In genomic region chr13:36347826-36348225, GRCh38 we compare ENCODE assay signal across 1 cellular context.
TF ChIP-seq lines count a peak whose summit lies in the region.

No MANE protein-coding gene starts in this region.

TF ChIP-seq in K562, 482 proteins besides CTCF, POLR2A, EP300 and RAD21 (continued from another document):
- TF ChIP-seq, protein P1, sequence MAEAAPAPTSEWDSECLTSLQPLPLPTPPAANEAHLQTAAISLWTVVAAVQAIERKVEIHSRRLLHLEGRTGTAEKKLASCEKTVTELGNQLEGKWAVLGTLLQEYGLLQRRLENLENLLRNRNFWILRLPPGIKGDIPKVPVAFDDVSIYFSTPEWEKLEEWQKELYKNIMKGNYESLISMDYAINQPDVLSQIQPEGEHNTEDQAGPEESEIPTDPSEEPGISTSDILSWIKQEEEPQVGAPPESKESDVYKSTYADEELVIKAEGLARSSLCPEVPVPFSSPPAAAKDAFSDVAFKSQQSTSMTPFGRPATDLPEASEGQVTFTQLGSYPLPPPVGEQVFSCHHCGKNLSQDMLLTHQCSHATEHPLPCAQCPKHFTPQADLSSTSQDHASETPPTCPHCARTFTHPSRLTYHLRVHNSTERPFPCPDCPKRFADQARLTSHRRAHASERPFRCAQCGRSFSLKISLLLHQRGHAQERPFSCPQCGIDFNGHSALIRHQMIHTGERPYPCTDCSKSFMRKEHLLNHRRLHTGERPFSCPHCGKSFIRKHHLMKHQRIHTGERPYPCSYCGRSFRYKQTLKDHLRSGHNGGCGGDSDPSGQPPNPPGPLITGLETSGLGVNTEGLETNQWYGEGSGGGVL (CRISPR knock-in tag; IDR thresholded peaks at IDR 0.05) = no peak
- TF ChIP-seq, protein P2, sequence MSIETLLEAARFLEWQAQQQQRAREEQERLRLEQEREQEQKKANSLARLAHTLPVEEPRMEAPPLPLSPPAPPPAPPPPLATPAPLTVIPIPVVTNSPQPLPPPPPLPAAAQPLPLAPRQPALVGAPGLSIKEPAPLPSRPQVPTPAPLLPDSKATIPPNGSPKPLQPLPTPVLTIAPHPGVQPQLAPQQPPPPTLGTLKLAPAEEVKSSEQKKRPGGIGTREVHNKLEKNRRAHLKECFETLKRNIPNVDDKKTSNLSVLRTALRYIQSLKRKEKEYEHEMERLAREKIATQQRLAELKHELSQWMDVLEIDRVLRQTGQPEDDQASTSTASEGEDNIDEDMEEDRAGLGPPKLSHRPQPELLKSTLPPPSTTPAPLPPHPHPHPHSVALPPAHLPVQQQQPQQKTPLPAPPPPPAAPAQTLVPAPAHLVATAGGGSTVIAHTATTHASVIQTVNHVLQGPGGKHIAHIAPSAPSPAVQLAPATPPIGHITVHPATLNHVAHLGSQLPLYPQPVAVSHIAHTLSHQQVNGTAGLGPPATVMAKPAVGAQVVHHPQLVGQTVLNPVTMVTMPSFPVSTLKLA (conservative IDR thresholded peaks at IDR 0.05) = no peak
- TF ChIP-seq, protein P3, sequence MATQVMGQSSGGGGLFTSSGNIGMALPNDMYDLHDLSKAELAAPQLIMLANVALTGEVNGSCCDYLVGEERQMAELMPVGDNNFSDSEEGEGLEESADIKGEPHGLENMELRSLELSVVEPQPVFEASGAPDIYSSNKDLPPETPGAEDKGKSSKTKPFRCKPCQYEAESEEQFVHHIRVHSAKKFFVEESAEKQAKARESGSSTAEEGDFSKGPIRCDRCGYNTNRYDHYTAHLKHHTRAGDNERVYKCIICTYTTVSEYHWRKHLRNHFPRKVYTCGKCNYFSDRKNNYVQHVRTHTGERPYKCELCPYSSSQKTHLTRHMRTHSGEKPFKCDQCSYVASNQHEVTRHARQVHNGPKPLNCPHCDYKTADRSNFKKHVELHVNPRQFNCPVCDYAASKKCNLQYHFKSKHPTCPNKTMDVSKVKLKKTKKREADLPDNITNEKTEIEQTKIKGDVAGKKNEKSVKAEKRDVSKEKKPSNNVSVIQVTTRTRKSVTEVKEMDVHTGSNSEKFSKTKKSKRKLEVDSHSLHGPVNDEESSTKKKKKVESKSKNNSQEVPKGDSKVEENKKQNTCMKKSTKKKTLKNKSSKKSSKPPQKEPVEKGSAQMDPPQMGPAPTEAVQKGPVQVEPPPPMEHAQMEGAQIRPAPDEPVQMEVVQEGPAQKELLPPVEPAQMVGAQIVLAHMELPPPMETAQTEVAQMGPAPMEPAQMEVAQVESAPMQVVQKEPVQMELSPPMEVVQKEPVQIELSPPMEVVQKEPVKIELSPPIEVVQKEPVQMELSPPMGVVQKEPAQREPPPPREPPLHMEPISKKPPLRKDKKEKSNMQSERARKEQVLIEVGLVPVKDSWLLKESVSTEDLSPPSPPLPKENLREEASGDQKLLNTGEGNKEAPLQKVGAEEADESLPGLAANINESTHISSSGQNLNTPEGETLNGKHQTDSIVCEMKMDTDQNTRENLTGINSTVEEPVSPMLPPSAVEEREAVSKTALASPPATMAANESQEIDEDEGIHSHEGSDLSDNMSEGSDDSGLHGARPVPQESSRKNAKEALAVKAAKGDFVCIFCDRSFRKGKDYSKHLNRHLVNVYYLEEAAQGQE (CRISPR knock-in tag; IDR thresholded peaks at IDR 0.05; ENCODE audit: low read depth) = no peak
- no peak for TF ChIP-seq ZNF644 (tag; IDR thresholded peaks at IDR 0.05; ENCODE audit: low read depth)
- TF ChIP-seq BHLHE40 (IDR thresholded peaks at IDR 0.05; ENCODE audit: low read length) = no peak
- no peak for TF ChIP-seq ZNF57 (CRISPR knock-in tag; IDR thresholded peaks at IDR 0.05)
- no peak for TF ChIP-seq CBX5 (IDR thresholded peaks at IDR 0.05; ENCODE audit: borderline replicate concordance, low read depth)
- TF ChIP-seq NCOA2 (IDR thresholded peaks at IDR 0.05; ENCODE audit: partially characterized antibody in 2 of 2) = no peak
- no peak for TF ChIP-seq SRSF7 (optimal IDR thresholded peaks at IDR 0.05; ENCODE audit: low read depth, low read length)
- TF ChIP-seq ETV6 (IDR thresholded peaks at IDR 0.05; ENCODE audit: borderline replicate concordance in 1 of 2, low read depth in 2 of 2, low read length in 1 of 2) = no peak
- TF ChIP-seq ETV6 (CRISPR knock-in tag; IDR thresholded peaks at IDR 0.05; ENCODE audit: borderline replicate concordance) = no peak
- no peak for TF ChIP-seq ZNF24 (IDR thresholded peaks at IDR 0.05)
- no peak for TF ChIP-seq CREB1 (IDR thresholded peaks at IDR 0.05)
- no peak for TF ChIP-seq CREB1 (CRISPR knock-in tag; IDR thresholded peaks at IDR 0.05)
- no peak for TF ChIP-seq FOSL1 (tag; conservative IDR thresholded peaks at IDR 0.05)
- TF ChIP-seq HOXB6 (CRISPR knock-in tag; IDR thresholded peaks at IDR 0.05; ENCODE audit: borderline replicate concordance) = no peak
- TF ChIP-seq TGIF2 (CRISPR knock-in tag; IDR thresholded peaks at IDR 0.05) = no peak
- no peak for TF ChIP-seq ZNF764 (CRISPR knock-in tag; IDR thresholded peaks at IDR 0.05; ENCODE audit: low read depth)
- no peak for TF ChIP-seq PHF8 (IDR thresholded peaks at IDR 0.05; ENCODE audit: borderline replicate concordance, low read length)
